ENCODE assay signal across 8 cellular contexts in the genomic region with DNA sequence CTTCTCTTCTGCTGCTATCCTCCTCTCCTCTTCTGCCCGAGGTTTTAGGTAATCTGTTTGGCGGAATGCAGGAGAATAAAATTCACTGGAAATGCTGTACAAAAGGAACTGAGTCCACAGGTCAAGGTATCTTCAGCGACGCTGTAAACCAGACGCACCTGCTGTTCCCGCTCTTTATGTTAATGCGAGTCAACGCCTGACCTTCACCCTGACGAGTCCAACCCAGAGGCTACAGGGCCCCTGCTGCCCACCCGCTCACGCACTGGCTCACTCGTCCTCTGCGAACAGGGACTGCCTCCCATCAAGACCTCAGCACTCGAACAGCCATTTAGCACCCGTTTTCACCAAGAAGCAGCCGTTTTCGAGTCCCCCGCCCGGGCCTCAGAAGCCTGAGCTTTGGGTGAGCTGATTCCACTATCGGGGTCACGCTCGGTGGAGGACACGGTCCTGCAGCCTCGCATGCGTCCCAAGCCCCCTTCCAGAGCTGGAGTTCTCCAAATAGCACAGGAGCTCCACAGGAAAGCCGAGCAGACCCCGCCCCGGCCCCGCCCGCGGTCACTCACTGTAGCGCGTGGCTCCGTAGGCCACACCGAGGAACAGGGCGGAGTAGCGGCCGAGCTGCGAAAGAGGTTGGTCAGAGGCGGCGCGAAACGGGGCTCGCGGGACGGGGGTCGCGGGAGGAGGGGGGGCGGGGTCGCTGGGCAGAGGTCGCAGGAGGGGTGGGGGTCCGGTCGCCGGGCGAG. TPM values are rescaled to one million over a fixed set of nuclear protein-coding genes. Genes with fewer than 3 reads are reported as not detected.
DNase-seq lines count a peak whose midpoint lies in the region; ATAC-seq and TF ChIP-seq lines count a peak whose summit lies in the region.

No MANE protein-coding gene starts in this region.

- no peak for TF ChIP-seq CTCF in RWPE1 (conservative IDR thresholded peaks at IDR 0.05; ENCODE audit: low read depth)

- H3K9me3 ChIP-seq in GM23248 (ENCODE audit: low read depth) = no peaks in the 10 kb centered on the region

- H3K4me3 Mint-ChIP-seq in naive thymus-derived CD8-positive, alpha-beta T cell = peak overlapping the region; percentile 66 to 90 (median 80)

- H3K27ac ChIP-seq in GM23248 = peak overlapping the region; percentile 23
- H3K27ac ChIP-seq in RWPE1 = peak overlapping the region; percentile 83

- POLR2A ChIA-PET in RWPE1 (lab: Yijun Ruan, JAX; ENCODE audit: low non-redundant PET) = no interaction called here
- POLR2A ChIA-PET in naive thymus-derived CD8-positive, alpha-beta T cell (lab: Charles Lee) = interaction anchor here (0.6 to 3.2 kb wide), 10 partner anchors 9 to 622 kb away, joined by 3 to 58 read pairs (median 3); partner anchors contain the start of gene TMEM271

- H3K79me2 ChIP-seq in GM23248 (ENCODE audit: insufficient read depth) = peaks cover 27% of the 10 kb centered on the region

- CTCF ChIA-PET in RWPE1 (lab: Yijun Ruan, JAX) = interaction anchor here (0.7 kb wide), 1 partner anchor 53 kb away, joined by 4 read pairs; no protein-coding TSS in a partner anchor

- peak overlapping the region; percentile 62 for H2AFZ ChIP-seq in GM23248

- no peaks in the 10 kb centered on the region for H3K9me3 Mint-ChIP-seq in naive thymus-derived CD8-positive, alpha-beta T cell

- peak overlapping the region; percentile 28 to 88 (median 80) for H3K27ac Mint-ChIP-seq in naive thymus-derived CD8-positive, alpha-beta T cell

- WGBS in GM23248 (ENCODE audit: low coverage in 1 of 2, low lambda C conversion rate in 2 of 2, missing lambda C conversion rate in 2 of 2), 2 experiments = 8 to 9% methylated on average over 41 to 54 of the region's 55 CpGs

- peak overlapping the region; percentile 83 for H3K4me3 ChIP-seq in GM23248

- no peaks in the 10 kb centered on the region for H3K27me3 ChIP-seq in GM23248 (replicated peaks; ENCODE audit: insufficient read depth)

- H3K27me3 Mint-ChIP-seq in naive thymus-derived CD8-positive, alpha-beta T cell = no peaks in the 10 kb centered on the region

- H3K9ac ChIP-seq in GM23248 = peak overlapping the region; percentile 96

- in situ Hi-C loops in GM23248 (cut with MboI) = no loop called here

- ATAC-seq in naive thymus-derived CD8-positive, alpha-beta T cell = no peak
- ATAC-seq in GM18868 (IDR thresholded peaks at IDR 0.05; ENCODE audit: unreplicated experiment) (no peak), HG03095 (IDR thresholded peaks at IDR 0.05; ENCODE audit: unreplicated experiment) (no peak)

- peak overlapping the region; percentile 91 for H3K4me2 ChIP-seq in GM23248 (ENCODE audit: unreplicated experiment)

- H3K36me3 Mint-ChIP-seq in naive thymus-derived CD8-positive, alpha-beta T cell = peaks cover 0 to 29% (median 3%) of the 10 kb centered on the region in 3 donors

- peaks cover 4 to 25% (median 15%) of the 10 kb centered on the region in 4 donors for H3K4me1 Mint-ChIP-seq in naive thymus-derived CD8-positive, alpha-beta T cell

- peak; percentile 74 for DNase-seq in GM23248
- DNase-seq in RWPE1 (ENCODE audit: low spot score) = no peak
- peak; percentile 60 for DNase-seq in epidermal melanocyte (ENCODE audit: insufficient read length, low spot score)
- DNase-seq in naive thymus-derived CD8-positive, alpha-beta T cell = peak in 1 of 10 donors; percentile 16
- no peak for DNase-seq in HPDE6-E6E7 (ENCODE audit: extremely low spot score)
- no peak for DNase-seq in NCI-H1436 (lab: John Stamatoyannopoulos, UW)

- no peaks in the 10 kb centered on the region for H3K9me2 ChIP-seq in GM23248 (ENCODE audit: insufficient read depth)

- H3F3A ChIP-seq in GM23248 (ENCODE audit: insufficient read depth) = no peaks in the 10 kb centered on the region

- H3K4me1 ChIP-seq in GM23248 (ENCODE audit: insufficient read depth) = 0 out of 2 replicates have a peak, but pooled peaks cover 6% of the 10 kb centered on the region

- H3K36me3 ChIP-seq in GM23248 (ENCODE audit: low read depth) = peaks cover 13% of the 10 kb centered on the region; the same call in 1 of the 2 replicates

- no peaks in the 10 kb centered on the region for H4K20me1 ChIP-seq in GM23248 (ENCODE audit: insufficient read depth)

RNA-seq across cellular contexts. Expression of gene ATP5ME, which starts 0.6 kb away (rescaled TPM):
- 15.6 and 26.3 TPM in 2 replicates for total RNA-seq in GM23248 (2014; rRNA removed; shearing (Covaris generic))
- polyA plus RNA-seq in GM23248 (2016; fragmentation: Nextera tagmentation; extraction: Ambion mirVana) = 472 and 478 TPM in 2 replicates
- 100 to 1,000 TPM; 146 to 155 TPM for total RNA-seq in naive thymus-derived CD8-positive, alpha-beta T cell
- 100 to 1,000 TPM; 420 to 468 (median 462) TPM for polyA plus RNA-seq in naive thymus-derived CD8-positive, alpha-beta T cell

RNA-seq across cellular contexts. Expression of gene MYL5, which starts 0.8 kb away (rescaled TPM):
- 14.9 and 21.9 TPM in 2 replicates for total RNA-seq in GM23248 (2014; rRNA removed; shearing (Covaris generic))
- 24.5 and 29.3 TPM in 2 replicates for polyA plus RNA-seq in GM23248 (2016; fragmentation: Nextera tagmentation; extraction: Ambion mirVana)
- total RNA-seq in naive thymus-derived CD8-positive, alpha-beta T cell = 10 to 100 TPM; 34.9 to 35.6 TPM
- 10 to 100 TPM in 1 of 3 donors, 1 to 10 TPM in 2; 3.1 to 13.9 (median 7.5) TPM for polyA plus RNA-seq in naive thymus-derived CD8-positive, alpha-beta T cell

RNA-seq across cellular contexts. Expression of gene SLC49A3, which starts 15.4 kb away (rescaled TPM):
- total RNA-seq in GM23248 (2014; rRNA removed; shearing (Covaris generic)) = 9.1 and 12.5 TPM in 2 replicates
- 5.2 and 5.3 TPM in 2 replicates for polyA plus RNA-seq in GM23248 (2016; fragmentation: Nextera tagmentation; extraction: Ambion mirVana)
- total RNA-seq in naive thymus-derived CD8-positive, alpha-beta T cell = 1 to 10 TPM; 2.0 to 3.7 TPM
- under 1 TPM in 2 of 3 donors, not detected in 1; 0.30 to 0.38 TPM for polyA plus RNA-seq in naive thymus-derived CD8-positive, alpha-beta T cell

RNA-seq across cellular contexts. Expression of gene PCGF3, which starts 32.1 kb away (rescaled TPM):
- 26.0 and 36.9 TPM in 2 replicates for total RNA-seq in GM23248 (2014; rRNA removed; shearing (Covaris generic))
- 21.0 TPM in 2 replicates for polyA plus RNA-seq in GM23248 (2016; fragmentation: Nextera tagmentation; extraction: Ambion mirVana)
- 10 to 100 TPM; 45.6 to 49.3 TPM for total RNA-seq in naive thymus-derived CD8-positive, alpha-beta T cell
- 1 to 10 TPM; 3.4 to 4.4 (median 3.9) TPM for polyA plus RNA-seq in naive thymus-derived CD8-positive, alpha-beta T cell

RNA-seq across cellular contexts. Expression of gene PDE6B, which starts 48.1 kb away (rescaled TPM):
- total RNA-seq in GM23248 (2014; rRNA removed; shearing (Covaris generic)) = 0.11 and 0.13 TPM in 2 replicates
- 0.14 TPM in 1 of 2 replicates, not detected in the other for polyA plus RNA-seq in GM23248 (2016; fragmentation: Nextera tagmentation; extraction: Ambion mirVana)
- total RNA-seq in naive thymus-derived CD8-positive, alpha-beta T cell = 10 to 100 TPM; 20.7 to 24.7 TPM
- polyA plus RNA-seq in naive thymus-derived CD8-positive, alpha-beta T cell = 10 to 100 TPM; 21.5 to 26.3 (median 25.4) TPM

Comparison
In these comparisons a context has a peak if more than half of its experiments do, and no peak if none do; other contexts are left out.
1. DNase-seq: peak in GM23248 (single experiment) and epidermal melanocyte (single experiment); none in RWPE1 (single experiment), HPDE6-E6E7 (single experiment) and NCI-H1436 (single experiment).